In genomic region chr17:45782889-45783592, GRCh38 we compare ENCODE assay signal across 8 cellular contexts.
A peak's percentile ranks its signal among the peaks of the same experiment; 100 is the strongest.
DNase-seq lines count a peak whose midpoint lies in the region; ATAC-seq lines count a peak whose summit lies in the region.

No MANE protein-coding gene starts in this region.

- ATAC-seq in GM21515 (IDR thresholded peaks at IDR 0.05; ENCODE audit: unreplicated experiment) (no peak), HG03039 (IDR thresholded peaks at IDR 0.05; ENCODE audit: unreplicated experiment) (no peak), HG03135 (IDR thresholded peaks at IDR 0.05; ENCODE audit: unreplicated experiment) (no peak)

- CTCF ChIA-PET in activated naive CD4-positive, alpha-beta T cell treated with anti-CD3 and anti-CD28 coated beads, Interleukin-2, amount 10 ng/mL, durations not matched to agents 7 days and 5 days (lab: Charles Lee), result interaction anchor here (1.3 kb wide), 1 partner anchor 9 kb away, joined by 8 read pairs; no protein-coding TSS in a partner anchor

- no peak overlapping the region for H3K27ac Mint-ChIP-seq in activated naive CD4-positive, alpha-beta T cell treated with anti-CD3 and anti-CD28 coated beads, Interleukin-2, amount 10 ng/mL, durations not matched to agents 7 days and 5 days

- peaks cover 93% of the 10 kb centered on the region for H3K27me3 Mint-ChIP-seq in activated naive CD4-positive, alpha-beta T cell treated with anti-CD3 and anti-CD28 coated beads, Interleukin-2, amount 10 ng/mL, durations not matched to agents 7 days and 5 days

- peaks cover 8% of the 10 kb centered on the region for H3K4me1 Mint-ChIP-seq in activated naive CD4-positive, alpha-beta T cell treated with anti-CD3 and anti-CD28 coated beads, Interleukin-2, amount 10 ng/mL, durations not matched to agents 7 days and 5 days

- H3K36me3 Mint-ChIP-seq in activated naive CD4-positive, alpha-beta T cell treated with anti-CD3 and anti-CD28 coated beads, Interleukin-2, amount 10 ng/mL, durations not matched to agents 7 days and 5 days, result no peaks in the 10 kb centered on the region

- peak overlapping the region; percentile 51 for H3K4me3 Mint-ChIP-seq in activated naive CD4-positive, alpha-beta T cell treated with anti-CD3 and anti-CD28 coated beads, Interleukin-2, amount 10 ng/mL, durations not matched to agents 7 days and 5 days

- DNase-seq in ELF-1 (ENCODE audit: low read depth, low spot score), result peak; percentile 71
- DNase-seq in NCI-H2171 treated with DMSO at 0.1 percent for 48 hours (lab: John Stamatoyannopoulos, UW), result peak; percentile 50
- DNase-seq in activated naive CD4-positive, alpha-beta T cell treated with anti-CD3 and anti-CD28 coated beads, Interleukin-2, amount 10 ng/mL, durations not matched to agents 7 days and 5 days, result peak; percentile 37
- peak; percentile 95 for DNase-seq in iPS-NIHi11 (ENCODE audit: low spot score)
- DNase-seq in stimulated activated CD4-positive, alpha-beta T cell treated with anti-CD3 and anti-CD28 coated beads, Interleukin-1b, Interleukin-23, amount 100 ng/mL, for 24 hours (ENCODE audit: low read depth in 4 of 4, low spot score in 1 of 4), result peak in 3 of 4 experiments; percentile 23 to 37 (median 26)

- H3K9me3 Mint-ChIP-seq in activated naive CD4-positive, alpha-beta T cell treated with anti-CD3 and anti-CD28 coated beads, Interleukin-2, amount 10 ng/mL, durations not matched to agents 7 days and 5 days, result no peaks in the 10 kb centered on the region

Comparison
In these comparisons a context has a peak if more than half of its experiments do, and no peak if none do; other contexts are left out.
1. DNase-seq: peak in every context shown above with its lines; median percentile 95 in iPS-NIHi11; 71 in ELF-1; 50 in NCI-H2171 treated with DMSO at 0.1 percent for 48 hours; 37 in activated naive CD4-positive, alpha-beta T cell treated with anti-CD3 and anti-CD28 coated beads, Interleukin-2, amount 10 ng/mL, durations not matched to agents 7 days and 5 days; 26 in stimulated activated CD4-positive, alpha-beta T cell treated with anti-CD3 and anti-CD28 coated beads, Interleukin-1b, Interleukin-23, amount 100 ng/mL, for 24 hours.